21 cellular contexts compared by ENCODE assay signal in the genomic region with DNA sequence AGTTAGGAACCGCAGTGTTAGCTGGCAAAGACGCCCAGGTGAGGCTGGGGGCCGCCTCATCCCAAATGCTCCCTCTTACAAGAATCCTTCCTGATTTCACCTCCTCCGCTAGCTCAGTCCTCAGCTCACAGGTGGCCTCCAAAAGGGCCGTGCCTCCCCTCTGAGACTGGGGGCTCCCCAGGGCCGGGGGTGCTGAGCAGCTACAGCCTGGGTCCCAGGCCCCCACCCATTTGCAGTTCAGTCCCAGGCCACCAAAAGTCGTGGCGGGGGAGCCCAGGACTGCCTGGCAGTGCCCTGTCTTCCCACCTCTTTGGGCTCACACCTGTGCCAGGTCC. TPM values are rescaled to one million over a fixed set of nuclear protein-coding genes. Genes with fewer than 3 reads are reported as not detected.
A peak's percentile ranks its signal among the peaks of the same experiment; 100 is the strongest.
DNase-seq lines count a peak whose midpoint lies in the region; ATAC-seq, FAIRE-seq and TF ChIP-seq lines count a peak whose summit lies in the region.
"Had no signal": no experiment of that assay in that cellular context is flagged by ENCODE, and none has a peak within 500 bp of the region (broad histone marks: within the 10 kb centered on the region; RNA-seq: fewer than 3 reads in every experiment).

No MANE protein-coding gene starts in this region.

- DNase-seq in activated naive CD8-positive, alpha-beta T cell treated with anti-CD3 and anti-CD28 coated beads, Interleukin-2, amount 10 ng/mL, durations not matched to agents 7 days and 5 days, result peak; percentile 23
- DNase-seq in activated naive CD8-positive, alpha-beta T cell treated with anti-CD3 and anti-CD28 coated beads, Interleukin-2, amount 50 U/mL, for 24 hours, result no peak
- DNase-seq in chondrocyte (ENCODE audit: low spot score), result peak; percentile 69
- peak; percentile 69 for DNase-seq in osteoblast (ENCODE audit: insufficient read length, low spot score, missing footprints)
- no peak for DNase-seq in DMS 273 treated with DMSO at 0.1 percent for 48 hours (lab: John Stamatoyannopoulos, UW)
- no peak for DNase-seq in NCI-H1048 (lab: John Stamatoyannopoulos, UW)
- no peak for DNase-seq in frontal cortex (ENCODE audit: low spot score in 2 of 2)
- DNase-seq: Calu3; CD8-positive, alpha-beta T cell; DMS53; DND-41; EL; H9 had no signal

- H3K79me2 ChIP-seq in osteoblast (ENCODE audit: insufficient read depth, low read length), result no peaks in the 10 kb centered on the region

- no peak overlapping the region for H3K4me3 Mint-ChIP-seq in activated naive CD8-positive, alpha-beta T cell treated with anti-CD3 and anti-CD28 coated beads, Interleukin-2, amount 10 ng/mL, durations not matched to agents 7 days and 5 days
- no peak overlapping the region for H3K4me3 Mint-ChIP-seq in activated naive CD8-positive, alpha-beta T cell treated with anti-CD3 and anti-CD28 coated beads, Interleukin-2, amount 50 U/mL, for 24 hours
- H3K4me3 Mint-ChIP-seq in chondrocyte (ENCODE audit: unreplicated experiment), result no peak overlapping the region
- H3K4me3 Mint-ChIP-seq: B cell; CD8-positive, alpha-beta T cell; H9 had no signal

- H3K4me1 ChIP-seq in osteoblast (ENCODE audit: insufficient read depth, low read length), result no peaks in the 10 kb centered on the region
- H3K4me1 ChIP-seq: BLaER1 treated with 17β-estradiol and CSF1 and Interleukin-3, amounts not matched to agents 10 nM and 100 nM had no signal

- no peaks in the 10 kb centered on the region for H3K4me1 Mint-ChIP-seq in activated naive CD8-positive, alpha-beta T cell treated with anti-CD3 and anti-CD28 coated beads, Interleukin-2, amount 10 ng/mL, durations not matched to agents 7 days and 5 days
- no peaks in the 10 kb centered on the region for H3K4me1 Mint-ChIP-seq in activated naive CD8-positive, alpha-beta T cell treated with anti-CD3 and anti-CD28 coated beads, Interleukin-2, amount 50 U/mL, for 24 hours
- H3K4me1 Mint-ChIP-seq in chondrocyte (ENCODE audit: low read depth), result no peaks in the 10 kb centered on the region
- H3K4me1 Mint-ChIP-seq: B cell, H9 had no signal

- H3K36me3 ChIP-seq in osteoblast (ENCODE audit: insufficient read depth, low read length), result peaks cover 2% of the 10 kb centered on the region

- no peak overlapping the region for H3K4me2 ChIP-seq in osteoblast (ENCODE audit: insufficient read depth, low read length)
- H3K4me2 ChIP-seq: BLaER1 treated with 17β-estradiol and CSF1 and Interleukin-3, amounts not matched to agents 10 nM and 100 nM had no signal

- H3K36me3 Mint-ChIP-seq in activated naive CD8-positive, alpha-beta T cell treated with anti-CD3 and anti-CD28 coated beads, Interleukin-2, amount 10 ng/mL, durations not matched to agents 7 days and 5 days, result peaks cover 4% of the 10 kb centered on the region
- no peaks in the 10 kb centered on the region for H3K36me3 Mint-ChIP-seq in activated naive CD8-positive, alpha-beta T cell treated with anti-CD3 and anti-CD28 coated beads, Interleukin-2, amount 50 U/mL, for 24 hours (ENCODE audit: low read depth)
- H3K36me3 Mint-ChIP-seq in chondrocyte (ENCODE audit: low read depth), result peaks cover 9% of the 10 kb centered on the region

- TF ChIP-seq CTCF in chondrocyte (IDR thresholded peaks at IDR 0.05) (no peak), osteoblast (IDR thresholded peaks at IDR 0.05; ENCODE audit: extremely low read depth, low read depth, low read length) (no peak)

- no peaks in the 10 kb centered on the region for H3K9me3 ChIP-seq in osteoblast (ENCODE audit: low read depth, low read length)
- H3K9me3 ChIP-seq: BLaER1 treated with 17β-estradiol and CSF1 and Interleukin-3, amounts not matched to agents 10 nM and 100 nM had no signal

- no peaks in the 10 kb centered on the region for H4K20me1 ChIP-seq in osteoblast (ENCODE audit: insufficient read depth, low read length)
- H4K20me1 ChIP-seq: BLaER1 treated with 17β-estradiol and CSF1 and Interleukin-3, amounts not matched to agents 10 nM and 100 nM had no signal

- H2AFZ ChIP-seq in osteoblast (ENCODE audit: low read length), result no peak overlapping the region

- no peak for ATAC-seq in activated naive CD8-positive, alpha-beta T cell treated with anti-CD3 and anti-CD28 coated beads, Interleukin-2, amount 10 ng/mL, durations not matched to agents 7 days and 5 days (ENCODE audit: low read depth)
- ATAC-seq in activated naive CD8-positive, alpha-beta T cell treated with anti-CD3 and anti-CD28 coated beads, Interleukin-2, amount 50 U/mL, for 24 hours, result no peak
- ATAC-seq: CD8-positive, alpha-beta T cell; GM12878 had no signal

- FAIRE-seq in frontal cortex (lab: Jason Lieb, UNC), result no peak
- FAIRE-seq: GM12878, GM19239, H1, HepG2 had no signal

- POLR2A ChIA-PET in activated naive CD8-positive, alpha-beta T cell treated with anti-CD3 and anti-CD28 coated beads, Interleukin-2, amount 10 ng/mL, durations not matched to agents 7 days and 5 days (lab: Charles Lee), result no interaction called here

- no peaks in the 10 kb centered on the region for H3K9me3 Mint-ChIP-seq in activated naive CD8-positive, alpha-beta T cell treated with anti-CD3 and anti-CD28 coated beads, Interleukin-2, amount 10 ng/mL, durations not matched to agents 7 days and 5 days
- H3K9me3 Mint-ChIP-seq in activated naive CD8-positive, alpha-beta T cell treated with anti-CD3 and anti-CD28 coated beads, Interleukin-2, amount 50 U/mL, for 24 hours, result no peaks in the 10 kb centered on the region
- H3K9me3 Mint-ChIP-seq in chondrocyte (ENCODE audit: low read depth), result no peaks in the 10 kb centered on the region
- H3K9me3 Mint-ChIP-seq: CD8-positive, alpha-beta T cell; H9 had no signal

- no peaks in the 10 kb centered on the region for H3K27me3 Mint-ChIP-seq in activated naive CD8-positive, alpha-beta T cell treated with anti-CD3 and anti-CD28 coated beads, Interleukin-2, amount 10 ng/mL, durations not matched to agents 7 days and 5 days
- no peaks in the 10 kb centered on the region for H3K27me3 Mint-ChIP-seq in activated naive CD8-positive, alpha-beta T cell treated with anti-CD3 and anti-CD28 coated beads, Interleukin-2, amount 50 U/mL, for 24 hours
- H3K27me3 Mint-ChIP-seq in chondrocyte (ENCODE audit: low read depth), result no peaks in the 10 kb centered on the region
- H3K27me3 Mint-ChIP-seq: B cell had no signal

- no peak overlapping the region for H3K4me3 ChIP-seq in osteoblast (ENCODE audit: insufficient read depth, low read length)
- H3K4me3 ChIP-seq: BLaER1 treated with 17β-estradiol and CSF1 and Interleukin-3, amounts not matched to agents 10 nM and 100 nM; GM12878 had no signal

- no peak overlapping the region for H3K27ac ChIP-seq in osteoblast (ENCODE audit: low read depth, low read length)
- H3K27ac ChIP-seq: BLaER1 treated with 17β-estradiol and CSF1 and Interleukin-3, amounts not matched to agents 10 nM and 100 nM had no signal

- H3K27ac Mint-ChIP-seq in activated naive CD8-positive, alpha-beta T cell treated with anti-CD3 and anti-CD28 coated beads, Interleukin-2, amount 10 ng/mL, durations not matched to agents 7 days and 5 days, result no peak overlapping the region
- no peak overlapping the region for H3K27ac Mint-ChIP-seq in activated naive CD8-positive, alpha-beta T cell treated with anti-CD3 and anti-CD28 coated beads, Interleukin-2, amount 50 U/mL, for 24 hours
- H3K27ac Mint-ChIP-seq in chondrocyte (ENCODE audit: unreplicated experiment), result no peak overlapping the region
- H3K27ac Mint-ChIP-seq: B cell; CD8-positive, alpha-beta T cell had no signal

- H3K27me3 ChIP-seq in osteoblast (ENCODE audit: insufficient read depth, low read length), result no peaks in the 10 kb centered on the region
- H3K27me3 ChIP-seq: BLaER1 treated with 17β-estradiol and CSF1 and Interleukin-3, amounts not matched to agents 10 nM and 100 nM had no signal

RNA-seq across cellular contexts. Expression of gene RNU1-1, which starts 29.6 kb away (rescaled TPM):
- 1,000 to 10,000 TPM; 3,257 to 3,430 TPM for total RNA-seq in activated naive CD8-positive, alpha-beta T cell treated with anti-CD3 and anti-CD28 coated beads, Interleukin-2, amount 10 ng/mL, durations not matched to agents 7 days and 5 days
- total RNA-seq in chondrocyte, result 1,438 to 1,620 TPM (median 1,579 TPM) in 3 replicates
- under 0.01 TPM in 1 of 2 replicates, not detected in the other for total RNA-seq in osteoblast
- under 0.01 TPM for total RNA-seq in frontal cortex
- total RNA-seq: G401 had no signal

RNA-seq across cellular contexts. Expression of gene NECAP2, which starts 43.9 kb away (rescaled TPM):
- 100 to 1,000 TPM; 110 to 111 TPM for total RNA-seq in activated naive CD8-positive, alpha-beta T cell treated with anti-CD3 and anti-CD28 coated beads, Interleukin-2, amount 10 ng/mL, durations not matched to agents 7 days and 5 days
- 49.1 to 53.4 TPM (median 51.7 TPM) in 3 replicates for total RNA-seq in chondrocyte
- 76.0 and 76.3 TPM in 2 replicates for total RNA-seq in osteoblast
- total RNA-seq in frontal cortex, result 20.8 TPM

RNA-seq across cellular contexts. Expression of gene SPATA21, which starts 47.2 kb away (rescaled TPM):
- not detected for total RNA-seq in activated naive CD8-positive, alpha-beta T cell treated with anti-CD3 and anti-CD28 coated beads, Interleukin-2, amount 10 ng/mL, durations not matched to agents 7 days and 5 days
- total RNA-seq in chondrocyte (not detected in 3 replicates), osteoblast (not detected in 2 replicates), frontal cortex (not detected)
- total RNA-seq: A172; B cell; Calu3; CD8-positive, alpha-beta T cell; G401; H1; H9 had no signal

Comparison
In these comparisons a context has a peak if more than half of its experiments do, and no peak if none do; other contexts are left out.
1. DNase-seq: peak in activated naive CD8-positive, alpha-beta T cell treated with anti-CD3 and anti-CD28 coated beads, Interleukin-2, amount 10 ng/mL, durations not matched to agents 7 days and 5 days (single experiment), chondrocyte (single experiment) and osteoblast (single experiment); none in activated naive CD8-positive, alpha-beta T cell treated with anti-CD3 and anti-CD28 coated beads, Interleukin-2, amount 50 U/mL, for 24 hours (single experiment), DMS 273 treated with DMSO at 0.1 percent for 48 hours (single experiment), NCI-H1048 (single experiment) and frontal cortex (0 of 2).
2. RNA of gene RNU1-1, which starts 29.6 kb away (total RNA-seq): 3,257 to 3,430 TPM in activated naive CD8-positive, alpha-beta T cell treated with anti-CD3 and anti-CD28 coated beads, Interleukin-2, amount 10 ng/mL, durations not matched to agents 7 days and 5 days and 1,438 to 1,620 TPM in chondrocyte; under 0.01 TPM in osteoblast and under 0.01 TPM in frontal cortex (single experiment); every median in the first group is over 1,000 times any median in the second.